ENCODE assay signal across 24 cellular contexts in genomic region chr13:82655518-82655855, GRCh38.
DNase-seq lines count a peak whose midpoint lies in the region; ATAC-seq, FAIRE-seq and TF ChIP-seq lines count a peak whose summit lies in the region.
"Had no signal": no experiment of that assay in that cellular context is flagged by ENCODE, and none has a peak within 500 bp of the region (broad histone marks: within the 10 kb centered on the region; RNA-seq: fewer than 3 reads in every experiment).

No MANE protein-coding gene starts in this region.

- H3K27ac ChIP-seq in DND-41 (ENCODE audit: low read length) (no peak overlapping the region), astrocyte (ENCODE audit: low read depth, low read length) (peak overlapping the region; percentile 88)
- H3K27ac ChIP-seq: lower lobe of right lung had no signal

- FAIRE-seq in astrocyte (lab: Jason Lieb, UNC): no peak
- FAIRE-seq: GM19239 had no signal

- H3K4me2 ChIP-seq in DND-41 (ENCODE audit: insufficient read depth, low read length): no peak overlapping the region
- peak overlapping the region; percentile 72 for H3K4me2 ChIP-seq in astrocyte (ENCODE audit: low read length)

- ATAC-seq in DND-41 (ENCODE audit: insufficient read depth, low read depth) (no peak), left cardiac atrium (peak; percentile 24 to 55), HG03095 (IDR thresholded peaks at IDR 0.05; ENCODE audit: unreplicated experiment) (no peak), GM18909 (IDR thresholded peaks at IDR 0.05; ENCODE audit: poor library complexity, unreplicated experiment) (no peak), GM18858 (IDR thresholded peaks at IDR 0.05; ENCODE audit: unreplicated experiment) (no peak)
- ATAC-seq: activated T-helper 17 cell treated with anti-CD3 and anti-CD28 coated beads, Interleukin-2, amount 50 U/mL, for 72 hours; HCT116 had no signal

- no peaks in the 10 kb centered on the region for H3K9me3 Mint-ChIP-seq in astrocyte (ENCODE audit: unreplicated experiment)
- H3K9me3 Mint-ChIP-seq: activated CD4-positive, alpha-beta memory T cell treated with anti-CD3 and anti-CD28 coated beads for 36 hours; activated naive CD4-positive, alpha-beta T cell treated with anti-CD3 and anti-CD28 coated beads, Interleukin-2, amount 50 U/mL, for 24 hours; activated T-helper 17 cell treated with anti-CD3 and anti-CD28 coated beads, Interleukin-2, amount 50 U/mL, for 72 hours had no signal

- H3K27me3 ChIP-seq in DND-41 (ENCODE audit: insufficient read depth, low read length, poor library complexity) (no peaks in the 10 kb centered on the region), astrocyte (ENCODE audit: insufficient read depth, low read length) (no peaks in the 10 kb centered on the region)
- H3K27me3 ChIP-seq: gastrocnemius medialis had no signal

- H3K4me1 ChIP-seq in DND-41 (ENCODE audit: insufficient read depth, low read length) (no peaks in the 10 kb centered on the region), astrocyte (ENCODE audit: insufficient read depth, low read length) (peaks cover 8% of the 10 kb centered on the region)
- H3K4me1 ChIP-seq: gastrocnemius medialis, lower lobe of right lung had no signal

- intact Hi-C loops in left cardiac atrium (cut with DNase I): no loop called here

- no peak overlapping the region for H3K4me3 ChIP-seq in DND-41 (ENCODE audit: low read depth in 1 of 2, low read length in 2 of 2)
- H3K4me3 ChIP-seq in astrocyte (ENCODE audit: insufficient read depth, low read depth, low read length): peak overlapping the region; percentile 6
- H3K4me3 ChIP-seq: gastrocnemius medialis, lower lobe of right lung had no signal

- no peak for DNase-seq in DND-41
- DNase-seq in astrocyte (ENCODE audit: low read depth): peak; percentile 18
- DNase-seq in left cardiac atrium: no peak
- peak; percentile 7 for DNase-seq in stromal cell of bone marrow (ENCODE audit: low read depth)
- no peak for DNase-seq in DMS114 treated with DMSO at 0.1 percent for 48 hours (lab: John Stamatoyannopoulos, UW; ENCODE audit: unreplicated experiment)
- DNase-seq: ACHN; activated B cell treated with CpG ODN at 0.5 μM for 24 hours; activated CD4-positive, alpha-beta memory T cell treated with anti-CD3 and anti-CD28 coated beads for 36 hours; activated CD8-positive, alpha-beta memory T cell treated with anti-CD3 and anti-CD28 coated beads, Interleukin-2, amount 50 U/mL, for 48 hours; C1 segment of cervical spinal cord; Calu3; effector memory CD4-positive, alpha-beta T cell; MM.1S; NCI-H1417; NCI-H82 had no signal

- TF ChIP-seq CTCF in DND-41 (IDR thresholded peaks at IDR 0.05; ENCODE audit: borderline replicate concordance, extremely low read depth, low read length, poor library complexity, severe bottlenecking) (no peak), astrocyte (IDR thresholded peaks at IDR 0.05; ENCODE audit: insufficient read depth, low read depth, low read length) (no peak)

- H3K79me2 ChIP-seq in DND-41 (ENCODE audit: insufficient read depth, low read length) (no peaks in the 10 kb centered on the region), astrocyte (ENCODE audit: insufficient read depth, low read length) (no peaks in the 10 kb centered on the region)

- H3K27ac Mint-ChIP-seq in astrocyte (ENCODE audit: unreplicated experiment): no peak overlapping the region
- H3K27ac Mint-ChIP-seq: activated B cell treated with CpG ODN at 0.5 μM for 24 hours; activated CD4-positive, alpha-beta memory T cell treated with anti-CD3 and anti-CD28 coated beads for 36 hours; activated naive CD4-positive, alpha-beta T cell treated with anti-CD3 and anti-CD28 coated beads, Interleukin-2, amount 50 U/mL, for 24 hours; activated T-helper 17 cell treated with anti-CD3 and anti-CD28 coated beads, Interleukin-2, amount 50 U/mL, for 72 hours had no signal

- H3K4me1 Mint-ChIP-seq in astrocyte (ENCODE audit: low read depth, unreplicated experiment): no peaks in the 10 kb centered on the region
- H3K4me1 Mint-ChIP-seq: activated B cell treated with CpG ODN at 0.5 μM for 24 hours; activated naive CD4-positive, alpha-beta T cell treated with anti-CD3 and anti-CD28 coated beads, Interleukin-2, amount 50 U/mL, for 24 hours; activated T-helper 17 cell treated with anti-CD3 and anti-CD28 coated beads, Interleukin-2, amount 50 U/mL, for 72 hours had no signal

- no peaks in the 10 kb centered on the region for H3K27me3 Mint-ChIP-seq in astrocyte (ENCODE audit: low read depth, unreplicated experiment)
- H3K27me3 Mint-ChIP-seq: activated B cell treated with CpG ODN at 0.5 μM for 24 hours; activated CD4-positive, alpha-beta memory T cell treated with anti-CD3 and anti-CD28 coated beads for 36 hours; activated naive CD4-positive, alpha-beta T cell treated with anti-CD3 and anti-CD28 coated beads, Interleukin-2, amount 50 U/mL, for 24 hours; activated T-helper 17 cell treated with anti-CD3 and anti-CD28 coated beads, Interleukin-2, amount 50 U/mL, for 72 hours had no signal

- H3K4me3 Mint-ChIP-seq in astrocyte (ENCODE audit: unreplicated experiment): no peak overlapping the region
- H3K4me3 Mint-ChIP-seq: activated B cell treated with CpG ODN at 0.5 μM for 24 hours; activated CD4-positive, alpha-beta memory T cell treated with anti-CD3 and anti-CD28 coated beads for 36 hours; activated naive CD4-positive, alpha-beta T cell treated with anti-CD3 and anti-CD28 coated beads, Interleukin-2, amount 50 U/mL, for 24 hours; activated T-helper 17 cell treated with anti-CD3 and anti-CD28 coated beads, Interleukin-2, amount 50 U/mL, for 72 hours had no signal

- no peaks in the 10 kb centered on the region for H3K36me3 Mint-ChIP-seq in astrocyte (ENCODE audit: low read depth, unreplicated experiment)
- H3K36me3 Mint-ChIP-seq: activated CD4-positive, alpha-beta memory T cell treated with anti-CD3 and anti-CD28 coated beads for 36 hours; activated naive CD4-positive, alpha-beta T cell treated with anti-CD3 and anti-CD28 coated beads, Interleukin-2, amount 50 U/mL, for 24 hours had no signal

- H3K9ac ChIP-seq in DND-41 (ENCODE audit: low read depth, low read length) (no peak overlapping the region), astrocyte (ENCODE audit: low read length) (peak overlapping the region; percentile 38)

- no peaks in the 10 kb centered on the region for H3K9me3 ChIP-seq in DND-41 (ENCODE audit: insufficient read depth, low read length, severe bottlenecking)
- no peaks in the 10 kb centered on the region for H3K9me3 ChIP-seq in astrocyte (ENCODE audit: insufficient read depth, low read depth, low read length)
- H3K9me3 ChIP-seq: gastrocnemius medialis, lower lobe of right lung had no signal

- no peaks in the 10 kb centered on the region for H3K36me3 ChIP-seq in DND-41 (ENCODE audit: insufficient read depth, low read length)
- H3K36me3 ChIP-seq in astrocyte (ENCODE audit: insufficient read depth, low read length): no peaks in the 10 kb centered on the region
- H3K36me3 ChIP-seq: gastrocnemius medialis, lower lobe of right lung had no signal

- no peaks in the 10 kb centered on the region for H4K20me1 ChIP-seq in DND-41 (ENCODE audit: insufficient read depth, low read length)
- no peaks in the 10 kb centered on the region for H4K20me1 ChIP-seq in astrocyte (ENCODE audit: insufficient read depth, low read length)

- 0 out of 2 replicates have a peak overlapping the region, but pooled peaks have one; percentile 39 for H2AFZ ChIP-seq in DND-41 (ENCODE audit: low read depth, low read length)
- peak overlapping the region; percentile 65 for H2AFZ ChIP-seq in astrocyte (ENCODE audit: low read depth, low read length)

Comparison
In these comparisons a context has a peak if more than half of its experiments do, and no peak if none do; other contexts are left out.
1. ATAC-seq: peak in left cardiac atrium (2 of 2); none in DND-41 (single experiment), HG03095 (single experiment), GM18909 (single experiment) and GM18858 (single experiment).
2. DNase-seq: peak in astrocyte (single experiment) and stromal cell of bone marrow (single experiment); none in DND-41 (single experiment), left cardiac atrium (single experiment) and DMS114 treated with DMSO at 0.1 percent for 48 hours (single experiment).